ENCODE assay signal across 21 cellular contexts in genomic region chr2:107721178-107721577, GRCh38.
DNase-seq lines count a peak whose midpoint lies in the region; TF ChIP-seq lines count a peak whose summit lies in the region.
"Had no signal": no experiment of that assay in that cellular context is flagged by ENCODE, and none has a peak within 500 bp of the region (broad histone marks: within the 10 kb centered on the region; RNA-seq: fewer than 3 reads in every experiment).

No MANE protein-coding gene starts in this region.

- H3K27me3 ChIP-seq in PC-9 (ENCODE audit: insufficient read depth, low read depth), result peaks cover 16% of the 10 kb centered on the region; the same call in 1 of the 2 replicates
- no peaks in the 10 kb centered on the region for H3K27me3 ChIP-seq in prostate gland (replicated peaks; ENCODE audit: insufficient read depth)
- H3K27me3 ChIP-seq: SJSA1 had no signal

- CTCF ChIA-PET in PC-9 (lab: Charles Lee), result no interaction called here

- H3K4me2 ChIP-seq in PC-9, result no peak overlapping the region
- H3K4me2 ChIP-seq: KMS-11 had no signal

- TF ChIP-seq POLR2A in prostate gland (IDR thresholded peaks at IDR 0.05), result no peak

- no peak overlapping the region for H3K4me3 ChIP-seq in PC-9
- no peak overlapping the region for H3K4me3 ChIP-seq in prostate gland
- H3K4me3 ChIP-seq: SJSA1 had no signal

- H3K27ac ChIP-seq in epithelial cell of prostate, result peak overlapping the region; percentile 33
- H3K27ac ChIP-seq in PC-9, result no peak overlapping the region
- no peak overlapping the region for H3K27ac ChIP-seq in prostate gland
- H3K27ac ChIP-seq: 22Rv1, C4-2B, HL-60, KMS-11, SJSA1 had no signal

- no TSS peak for BruUV-seq in PC-9 (replicated peaks; lab: Mats Ljungman, UMichigan)

- H3K9me2 ChIP-seq in PC-9 (ENCODE audit: insufficient read depth), result no peaks in the 10 kb centered on the region

- H3K4me1 ChIP-seq in PC-9 (replicated peaks; ENCODE audit: insufficient read depth) (no peaks in the 10 kb centered on the region), prostate gland (replicated peaks) (no peaks in the 10 kb centered on the region)
- H3K4me1 ChIP-seq: SJSA1 had no signal

- no peaks in the 10 kb centered on the region for H3F3A ChIP-seq in PC-9 (ENCODE audit: insufficient read depth, low read depth)

- TF ChIP-seq CTCF in PC-9 (conservative IDR thresholded peaks at IDR 0.05) (no peak), prostate gland (IDR thresholded peaks at IDR 0.05) (no peak)

- H3K36me3 ChIP-seq in PC-9 (ENCODE audit: low read depth) (no peaks in the 10 kb centered on the region), prostate gland (no peaks in the 10 kb centered on the region)
- H3K36me3 ChIP-seq: SJSA1 had no signal

- DNase-seq in DMS79 treated with DMSO at 0.1 percent for 48 hours (lab: John Stamatoyannopoulos, UW) (peak; percentile 29), DMS79 (lab: John Stamatoyannopoulos, UW) (no peak), NCI-H69 (lab: John Stamatoyannopoulos, UW) (peak; percentile 73), epithelial cell of prostate (ENCODE audit: low read depth, low spot score) (peak; percentile 10), renal cortical epithelial cell (ENCODE audit: low read depth) (peak; percentile 95), PC-9 (no peak), NCI-H510A (lab: John Stamatoyannopoulos, UW) (no peak), prostate gland (ENCODE audit: low spot score) (no peak)
- DNase-seq: CD8-positive, alpha-beta memory T cell; NCI-H1048; NCI-H1436 treated with DMSO at 0.1 percent for 48 hours; NCI-H1930; NCI-H2227 treated with DMSO at 0.1 percent for 48 hours; NCI-H774; NK-92 treated with Interleukin-12 subunit alpha and Interleukin-12 subunit beta, amount 100 ng/mL, for 24 hours; PC-3 had no signal

- H3K79me2 ChIP-seq in PC-9 (ENCODE audit: low read depth), result no peaks in the 10 kb centered on the region

- 38% methylated on average over 3 of the region's 3 CpGs for WGBS in prostate gland

- H4K20me1 ChIP-seq in PC-9 (ENCODE audit: insufficient read depth), result no peaks in the 10 kb centered on the region

- H2AFZ ChIP-seq in PC-9, result no peak overlapping the region

- no peaks in the 10 kb centered on the region for H3K9me3 ChIP-seq in PC-9 (ENCODE audit: insufficient read depth, low read depth)
- no peaks in the 10 kb centered on the region for H3K9me3 ChIP-seq in prostate gland
- H3K9me3 ChIP-seq: SJSA1 had no signal

- POLR2A ChIA-PET in PC-9 (lab: Charles Lee; ENCODE audit: unreplicated experiment), result no interaction called here

- intact Hi-C loops in PC-9 (cut with micrococcal nuclease; ENCODE audit: unreplicated experiment), result no loop called here
- intact Hi-C loops in prostate gland (cut with DNase I), result no loop called here

Comparison
In these comparisons a context has a peak if more than half of its experiments do, and no peak if none do; other contexts are left out.
1. DNase-seq: peak in DMS79 treated with DMSO at 0.1 percent for 48 hours (single experiment), NCI-H69 (single experiment), epithelial cell of prostate (single experiment) and renal cortical epithelial cell (single experiment); none in DMS79 (single experiment), PC-9 (0 of 2), NCI-H510A (single experiment) and prostate gland (single experiment).